In genomic region chr7:27148031-27148775, GRCh38 we compare ENCODE assay signal across 8 cellular contexts. TPM values are rescaled to one million over a fixed set of nuclear protein-coding genes. Genes with fewer than 3 reads are reported as not detected.
A peak's percentile ranks its signal among the peaks of the same experiment; 100 is the strongest.
DNase-seq lines count a peak whose midpoint lies in the region; TF ChIP-seq lines count a peak whose summit lies in the region.

No MANE protein-coding gene starts in this region.

- H3K9ac ChIP-seq in rectal smooth muscle tissue (ENCODE audit: low read length) = peak overlapping the region; percentile 25

- no peaks in the 10 kb centered on the region for H3K9me3 Mint-ChIP-seq in Calu3 (ENCODE audit: low read depth, unreplicated experiment)

- intact Hi-C loops in Calu3 (cut with micrococcal nuclease; ENCODE audit: unreplicated experiment) (no loop called here), esophagus muscularis mucosa (cut with DNase I) (loop anchor here (10.0 kb wide), 2 partner anchors 123 to 943 kb away; partner anchors contain the start of genes CBX3 and HNRNPA2B1)

- H3K27me3 ChIP-seq in esophagus muscularis mucosa = peaks cover 17 to 82% (median 31%) of the 10 kb centered on the region in 4 donors
- peaks cover 7% of the 10 kb centered on the region for H3K27me3 ChIP-seq in rectal smooth muscle tissue (ENCODE audit: control insufficient read depth, insufficient read depth, low read length)

- peaks cover 11% of the 10 kb centered on the region for H3K4me1 Mint-ChIP-seq in Calu3 (ENCODE audit: low read depth, unreplicated experiment)

- peak overlapping the region; percentile 76 for H3K4me3 Mint-ChIP-seq in Calu3 (ENCODE audit: low read depth, unreplicated experiment)

- no peak for TF ChIP-seq CTCF in Calu3 (IDR thresholded peaks at IDR 0.05; ENCODE audit: unreplicated experiment)
- no peak for TF ChIP-seq CTCF in esophagus muscularis mucosa (IDR thresholded peaks at IDR 0.05)

- WGBS in esophagus muscularis mucosa = 72% methylated on average over 22 of the region's 29 CpGs

- H3K27ac ChIP-seq in esophagus muscularis mucosa (replicated peaks in 1 of 4) (peak overlapping the region in 2 of 4 donors; percentile 30 to 43), rectal smooth muscle tissue (ENCODE audit: low read depth, low read length) (peak overlapping the region; percentile 87)

- H3K4me1 ChIP-seq in esophagus muscularis mucosa (peaks cover 37 to 59% (median 52%) of the 10 kb centered on the region in 4 donors), rectal smooth muscle tissue (ENCODE audit: control insufficient read depth, insufficient read depth, low read length) (peaks cover 16% of the 10 kb centered on the region)

- TF ChIP-seq POLR2A in esophagus muscularis mucosa (IDR thresholded peaks at IDR 0.05; ENCODE audit: low read depth) = no peak

- DNase-seq in Calu3 (peak; percentile 80), NCI-H510A (lab: John Stamatoyannopoulos, UW) (peak; percentile 64), esophagus muscularis mucosa (ENCODE audit: extremely low spot score) (no peak), NCI-H2107 (lab: John Stamatoyannopoulos, UW) (no peak), NCI-H2227 treated with DMSO at 0.1 percent for 48 hours (lab: John Stamatoyannopoulos, UW) (no peak), A172 (ENCODE audit: low spot score) (no peak), SK-N-DZ (ENCODE audit: low spot score) (no peak)

- TF ChIP-seq EP300 in esophagus muscularis mucosa (IDR thresholded peaks at IDR 0.05) = no peak

- peaks cover 37% of the 10 kb centered on the region for H3K36me3 Mint-ChIP-seq in Calu3 (ENCODE audit: insufficient read depth, unreplicated experiment)

- CTCF ChIA-PET in Calu3 (lab: Charles Lee) = interaction anchor here (0.6 to 1.3 kb wide), 4 partner anchors 285 to 771 kb away, joined by 3 to 5 read pairs (median 4); no protein-coding TSS in a partner anchor

- BruUV-seq in Calu3 (replicated peaks; lab: Mats Ljungman, UMichigan) = no TSS peak

- H3K27ac Mint-ChIP-seq in Calu3 (ENCODE audit: unreplicated experiment) = no peak overlapping the region

- H3K9me3 ChIP-seq in esophagus muscularis mucosa = no peaks in the 10 kb centered on the region

- H3K4me3 ChIP-seq in esophagus muscularis mucosa = peak overlapping the region; percentile 37 to 53 (median 42)
- H3K4me3 ChIP-seq in rectal smooth muscle tissue (ENCODE audit: low read length) = peak overlapping the region; percentile 75

- no peaks in the 10 kb centered on the region for H3K36me3 ChIP-seq in esophagus muscularis mucosa
- H3K36me3 ChIP-seq in rectal smooth muscle tissue (ENCODE audit: control insufficient read depth, insufficient read depth, low read length) = peaks cover 12% of the 10 kb centered on the region

- peaks cover 24% of the 10 kb centered on the region for H3K27me3 Mint-ChIP-seq in Calu3 (ENCODE audit: unreplicated experiment)

RNA-seq across cellular contexts. Expression of gene HOXA6, which starts 0.6 kb away (rescaled TPM):
- total RNA-seq in Calu3 (2022) (11.4 and 12.4 TPM in 2 replicates), esophagus muscularis mucosa (under 1 TPM in 2 of 4 donors, not detected in 2; 0.66 to 0.92 TPM)
- total RNA-seq in A172 (2014; rRNA removed; shearing (Covaris generic)) = 0.48 TPM in 1 of 2 replicates, not detected in the other
- not detected in 2 replicates for polyA plus RNA-seq in SK-N-DZ (2014; cell fraction: cytosol; rRNA removed)
- polyA plus RNA-seq in SK-N-DZ (2014; cell fraction: nucleus; rRNA removed) = not detected in 2 replicates

RNA-seq across cellular contexts. Expression of gene HOXA3, which starts 4.2 kb away (rescaled TPM):
- total RNA-seq in Calu3 (2022) (15.9 and 20.9 TPM in 2 replicates), esophagus muscularis mucosa (10 to 100 TPM; 10.2 to 16.6 (median 13.8) TPM)
- total RNA-seq in A172 (2014; rRNA removed; shearing (Covaris generic)) = 0.07 and 0.41 TPM in 2 replicates
- polyA plus RNA-seq in SK-N-DZ (2014; cell fraction: cytosol; rRNA removed) = not detected in 2 replicates
- polyA plus RNA-seq in SK-N-DZ (2014; cell fraction: nucleus; rRNA removed) = not detected in 2 replicates

RNA-seq across cellular contexts. Expression of gene HOXA5, which starts 4.7 kb away (rescaled TPM):
- 8.3 and 10.6 TPM in 2 replicates for total RNA-seq in Calu3 (2022)
- total RNA-seq in esophagus muscularis mucosa = 10 to 100 TPM in 3 of 4 donors, 1 to 10 TPM in 1; 7.8 to 24.8 (median 14.7) TPM
- 0.98 and 1.9 TPM in 2 replicates for total RNA-seq in A172 (2014; rRNA removed; shearing (Covaris generic))
- not detected in 2 replicates for polyA plus RNA-seq in SK-N-DZ (2014; cell fraction: cytosol; rRNA removed)
- polyA plus RNA-seq in SK-N-DZ (2014; cell fraction: nucleus; rRNA removed) = not detected in 2 replicates

RNA-seq across cellular contexts. Expression of gene HOXA7, which starts 8.3 kb away (rescaled TPM):
- total RNA-seq in Calu3 (2022) (not detected in 2 replicates), esophagus muscularis mucosa (1 to 10 TPM in 1 of 4 donors, under 1 TPM in 3; 0.33 to 1.7 (median 0.49) TPM)
- total RNA-seq in A172 (2014; rRNA removed; shearing (Covaris generic)) = not detected in 2 replicates
- not detected in 2 replicates for polyA plus RNA-seq in SK-N-DZ (2014; cell fraction: cytosol; rRNA removed)
- polyA plus RNA-seq in SK-N-DZ (2014; cell fraction: nucleus; rRNA removed) = not detected in 2 replicates

RNA-seq across cellular contexts. Expression of gene HOXA9, which starts 17.1 kb away (rescaled TPM):
- total RNA-seq in Calu3 (2022) (1.7 and 2.5 TPM in 2 replicates), esophagus muscularis mucosa (under 1 TPM in 1 of 4 donors, not detected in 3; 0.50 TPM)
- 74.8 and 88.6 TPM in 2 replicates for total RNA-seq in A172 (2014; rRNA removed; shearing (Covaris generic))
- 0.16 TPM in 1 of 2 replicates, not detected in the other for polyA plus RNA-seq in SK-N-DZ (2014; cell fraction: cytosol; rRNA removed)
- polyA plus RNA-seq in SK-N-DZ (2014; cell fraction: nucleus; rRNA removed) = not detected in 2 replicates

Comparison
In these comparisons a context has a peak if more than half of its experiments do, and no peak if none do; other contexts are left out.
1. DNase-seq: peak in Calu3 (single experiment) and NCI-H510A (single experiment); none in esophagus muscularis mucosa (single experiment), NCI-H2107 (single experiment), NCI-H2227 treated with DMSO at 0.1 percent for 48 hours (single experiment), A172 (single experiment) and SK-N-DZ (single experiment).